In the genomic region with DNA sequence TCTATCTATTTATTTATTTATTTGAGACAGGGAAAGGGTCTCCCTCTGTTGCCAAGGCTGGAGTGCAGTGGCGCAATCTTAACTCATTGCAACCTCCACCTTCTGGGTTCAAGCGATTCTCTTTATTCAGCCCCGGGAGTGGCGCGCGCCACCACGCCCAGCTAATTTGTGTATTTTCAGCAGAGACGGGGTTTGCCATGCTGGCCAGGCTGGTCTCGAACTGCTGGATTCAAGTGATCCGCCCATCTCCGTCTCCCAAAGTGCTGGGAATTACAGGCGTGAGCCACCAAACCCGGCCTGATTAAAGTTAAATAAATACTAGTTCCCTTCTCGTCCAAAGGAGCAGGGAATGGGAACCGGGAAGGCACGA, we compare ENCODE assay signal across 9 cellular contexts. TPM values are rescaled to one million over a fixed set of nuclear protein-coding genes. Genes with fewer than 3 reads are reported as not detected.
DNase-seq lines count a peak whose midpoint lies in the region; ATAC-seq and TF ChIP-seq lines count a peak whose summit lies in the region.
"Had no signal": no experiment of that assay in that cellular context is flagged by ENCODE, and none has a peak within 500 bp of the region (broad histone marks: within the 10 kb centered on the region; RNA-seq: fewer than 3 reads in every experiment).

No MANE protein-coding gene starts in this region.

- no peak for DNase-seq in Caco-2
- no peak for DNase-seq in PC-3
- DNase-seq in epithelial cell of esophagus (ENCODE audit: low read depth), result peak; percentile 22
- DNase-seq in osteocyte (ENCODE audit: extremely low spot score, unreplicated experiment), result no peak
- DNase-seq in ureter (ENCODE audit: low spot score), result no peak
- DNase-seq in DMS153 (lab: John Stamatoyannopoulos, UW), result no peak
- no peak for DNase-seq in NCI-H2196 treated with DMSO at 0.1 percent for 48 hours (lab: John Stamatoyannopoulos, UW; ENCODE audit: unreplicated experiment)

- no peaks in the 10 kb centered on the region for H3K9me3 Mint-ChIP-seq in Caco-2 (ENCODE audit: unreplicated experiment)
- no peaks in the 10 kb centered on the region for H3K9me3 Mint-ChIP-seq in osteocyte (ENCODE audit: unreplicated experiment)

- H3F3A ChIP-seq in PC-3 (ENCODE audit: low read length, unreplicated experiment), result peaks cover 8% of the 10 kb centered on the region

- H3K4me3 ChIP-seq in Caco-2 (ENCODE audit: low read depth, low read length) (peak overlapping the region; percentile 35), PC-3 (ENCODE audit: low read length) (peak overlapping the region; percentile 80), epithelial cell of esophagus (ENCODE audit: low read length) (peak overlapping the region; percentile 42)

- TF ChIP-seq CTCF in Caco-2 (IDR thresholded peaks at IDR 0.05; ENCODE audit: insufficient read depth in 1 of 2, low read depth in 1 of 2, low read length in 1 of 2, severe bottlenecking in 1 of 2, unreplicated experiment in 1 of 2) (no peak), PC-3 (conservative IDR thresholded peaks at IDR 0.05; ENCODE audit: low read depth, low read length) (no peak), epithelial cell of esophagus (IDR thresholded peaks at IDR 0.05; ENCODE audit: insufficient read depth, low read depth, low read length, missing control alignments) (no peak), osteocyte (IDR thresholded peaks at IDR 0.05) (no peak)

- CTCF ChIA-PET in Caco-2 (lab: Charles Lee) (interaction anchor here (0.5 to 2.4 kb wide), 9 partner anchors 24 to 551 kb away, joined by 3 to 28 read pairs (median 8); a partner anchor contains a TSS), PC-3 (lab: Charles Lee) (interaction anchor here (1.0 kb wide), 2 partner anchors 108 to 122 kb away, joined by 7 to 16 read pairs; no protein-coding TSS in a partner anchor)

- peaks cover 25% of the 10 kb centered on the region for H3K79me2 ChIP-seq in PC-3 (ENCODE audit: low read length)

- no peaks in the 10 kb centered on the region for H3K36me3 ChIP-seq in Caco-2 (ENCODE audit: control insufficient read depth, insufficient read depth, low read length)
- H3K36me3 ChIP-seq in PC-3 (ENCODE audit: low read depth, low read length), result no peaks in the 10 kb centered on the region

- H3K27me3 ChIP-seq in Caco-2 (replicated peaks; ENCODE audit: control insufficient read depth, insufficient read depth, low read length) (no peaks in the 10 kb centered on the region), PC-3 (ENCODE audit: low read length) (no peaks in the 10 kb centered on the region)

- H3K27me3 Mint-ChIP-seq in Caco-2 (ENCODE audit: insufficient read depth, unreplicated experiment), result no peaks in the 10 kb centered on the region
- no peaks in the 10 kb centered on the region for H3K27me3 Mint-ChIP-seq in osteocyte (ENCODE audit: unreplicated experiment)

- no peaks in the 10 kb centered on the region for H4K20me1 ChIP-seq in PC-3 (ENCODE audit: low read length)

- H3K4me1 ChIP-seq in Caco-2, result peaks cover 8% of the 10 kb centered on the region; the same call in 1 of the 2 replicates
- H3K4me1 ChIP-seq in PC-3 (ENCODE audit: insufficient read depth, low read length), result peaks cover 31% of the 10 kb centered on the region

- POLR2A ChIA-PET in Caco-2 (lab: Charles Lee) (interaction anchor here (1.0 to 3.4 kb wide), 4 partner anchors 83 to 125 kb away, joined by 3 to 37 read pairs (median 3); a partner anchor contains a TSS), PC-3 (lab: Charles Lee; ENCODE audit: unreplicated experiment) (no interaction called here)

- peak overlapping the region; percentile 98 for H3K4me2 ChIP-seq in PC-3 (ENCODE audit: low read length)

- H3K4me3 Mint-ChIP-seq in Caco-2 (ENCODE audit: unreplicated experiment), result peak overlapping the region; percentile 98
- peak overlapping the region; percentile 82 for H3K4me3 Mint-ChIP-seq in osteocyte (ENCODE audit: unreplicated experiment)

- H3K4me1 Mint-ChIP-seq in Caco-2 (ENCODE audit: low read depth, unreplicated experiment) (peaks cover 22% of the 10 kb centered on the region), osteocyte (ENCODE audit: unreplicated experiment) (peaks cover 24% of the 10 kb centered on the region)

- intact Hi-C loops in Caco-2 (cut with micrococcal nuclease; ENCODE audit: unreplicated experiment) (no loop called here), PC-3 (cut with micrococcal nuclease) (loop anchor here (5.0 kb wide), 2 partner anchors 108 to 172 kb away; a partner anchor contains a TSS)

- no peak for ATAC-seq in PC-3
- ATAC-seq in GM21529 (IDR thresholded peaks at IDR 0.05; ENCODE audit: unreplicated experiment), result no peak

- H3K27ac ChIP-seq in PC-3 (ENCODE audit: low read length), result peak overlapping the region; percentile 93

- peak overlapping the region; percentile 87 for H2AFZ ChIP-seq in PC-3 (ENCODE audit: low read length)

- peak overlapping the region; percentile 98 for H3K27ac Mint-ChIP-seq in Caco-2 (ENCODE audit: unreplicated experiment)
- peak overlapping the region; percentile 93 for H3K27ac Mint-ChIP-seq in osteocyte (ENCODE audit: unreplicated experiment)

- H3K9ac ChIP-seq in PC-3 (ENCODE audit: low read length), result peak overlapping the region; percentile 83

- no peaks in the 10 kb centered on the region for H3K9me2 ChIP-seq in PC-3 (replicated peaks; ENCODE audit: low read length)

- BruUV-seq in Caco-2 (replicated peaks; lab: Mats Ljungman, UMichigan) (no TSS peak), PC-3 (replicated peaks; lab: Mats Ljungman, UMichigan) (no TSS peak)

- no peaks in the 10 kb centered on the region for H3K9me3 ChIP-seq in Caco-2
- H3K9me3 ChIP-seq in PC-3 (ENCODE audit: low read length), result no peaks in the 10 kb centered on the region

- H3K36me3 Mint-ChIP-seq in Caco-2 (ENCODE audit: insufficient read depth, unreplicated experiment) (peaks cover 32% of the 10 kb centered on the region), osteocyte (ENCODE audit: unreplicated experiment) (no peaks in the 10 kb centered on the region)

RNA-seq across cellular contexts. Expression of a gene that starts 4.2 kb away (rescaled TPM):
- 103 and 104 TPM in 2 replicates for total RNA-seq in Caco-2 (2022)
- 73.2 and 94.6 TPM in 2 replicates for total RNA-seq in PC-3 (2014; rRNA removed)
- total RNA-seq in osteocyte, result 131 and 138 TPM in 2 replicates
- 153 TPM for total RNA-seq in ureter

RNA-seq across cellular contexts. Expression of a gene that starts 13.4 kb away (rescaled TPM):
- total RNA-seq in Caco-2 (2022), result 0.12 and 0.32 TPM in 2 replicates
- 0.17 and 0.33 TPM in 2 replicates for total RNA-seq in PC-3 (2014; rRNA removed)
- total RNA-seq in osteocyte, result 0.16 and 0.21 TPM in 2 replicates
- 16.5 TPM for total RNA-seq in ureter

RNA-seq across cellular contexts. Expression of a gene that starts 23.5 kb away (rescaled TPM):
- 401 and 448 TPM in 2 replicates for total RNA-seq in Caco-2 (2022)
- total RNA-seq in PC-3 (2014; rRNA removed), result 0.26 and 0.92 TPM in 2 replicates
- 0.57 TPM in 1 of 2 replicates, not detected in the other for total RNA-seq in osteocyte
- not detected for total RNA-seq in ureter
- total RNA-seq: dermis microvascular lymphatic vessel endothelial cell had no signal

RNA-seq across cellular contexts. Expression of a gene that starts 38.8 kb away (rescaled TPM):
- total RNA-seq in Caco-2 (2022) (0.54 TPM in 1 of 2 replicates, not detected in the other), PC-3 (2014; rRNA removed) (not detected in 2 replicates), osteocyte (not detected in 2 replicates), ureter (not detected)
- total RNA-seq: dermis microvascular lymphatic vessel endothelial cell had no signal

Comparison
In these comparisons a context has a peak if more than half of its experiments do, and no peak if none do; other contexts are left out.
1. RNA of a gene that starts 13.4 kb away (total RNA-seq): 16.5 TPM in ureter (single experiment); 0.17 to 0.33 TPM in PC-3, 0.12 to 0.32 TPM in Caco-2 and 0.16 to 0.21 TPM in osteocyte; every median in the first group is over 10 times any median in the second.
2. RNA of a gene that starts 23.5 kb away (total RNA-seq): 401 to 448 TPM in Caco-2; 0.26 to 0.92 TPM in PC-3, not detected in ureter (single experiment) and 0.57 TPM in osteocyte; every median in the first group is over 100 times any median in the second.
3. Peak in every context shown above with its lines, with median percentiles within 50 percentile points of each other: H3K4me3 ChIP-seq.